In genomic region chr19:6092329-6093286, GRCh38 we compare ENCODE assay signal across 8 cellular contexts. TPM values are rescaled to one million over a fixed set of nuclear protein-coding genes. Genes with fewer than 3 reads are reported as not detected.
DNase-seq lines count a peak whose midpoint lies in the region; ATAC-seq, FAIRE-seq and TF ChIP-seq lines count a peak whose summit lies in the region.

No MANE protein-coding gene starts in this region.

- POLR2A ChIA-PET in A549 (lab: Yijun Ruan, JAX), result interaction anchor here (0.6 to 0.8 kb wide), 2 partner anchors 13 to 19 kb away, joined by 3 to 5 read pairs; no protein-coding TSS in a partner anchor

- H3K4me3 ChIP-seq in A549, result peak overlapping the region; percentile 36
- peak overlapping the region; percentile 43 for H3K4me3 ChIP-seq in HUES48 (ENCODE audit: low read depth, low read length)

- TF ChIP-seq EP300 in A549 (IDR thresholded peaks at IDR 0.05), result no peak

- H3K9me3 ChIP-seq in A549 (no peaks in the 10 kb centered on the region), HUES48 (ENCODE audit: control insufficient read depth, insufficient read depth, low read length) (no peaks in the 10 kb centered on the region)

- H3K36me3 ChIP-seq in HUES48 (ENCODE audit: control insufficient read depth, insufficient read depth, low read length), result no peaks in the 10 kb centered on the region

- H3K27ac ChIP-seq in A549, result peak overlapping the region; percentile 76 to 89
- no peak overlapping the region for H3K27ac ChIP-seq in HUES48 (ENCODE audit: low read depth, low read length)

- peaks cover 14% of the 10 kb centered on the region for H3K27me3 ChIP-seq in HUES48 (ENCODE audit: control insufficient read depth, insufficient read depth, low read length)

- CTCF ChIA-PET in A549 (lab: Yijun Ruan, JAX), result interaction anchor here (0.6 to 1.4 kb wide), 3 partner anchors 33 to 45 kb away, joined by 3 to 6 read pairs (median 3); no protein-coding TSS in a partner anchor

- TF ChIP-seq POLR2A in A549 (IDR thresholded peaks at IDR 0.05; ENCODE audit: low read length), result no peak

- no peak for TF ChIP-seq RAD21 in A549 (conservative IDR thresholded peaks at IDR 0.05 in 1 of 2, IDR thresholded peaks at IDR 0.05 in 1 of 2)

- H3K4me2 ChIP-seq in A549, result peak overlapping the region; percentile 97

- WGBS in A549 (ENCODE audit: missing lambda C conversion rate), result 59% methylated on average over 31 of the region's 40 CpGs

- FAIRE-seq in A549 (lab: Jason Lieb, UNC), result no peak

- no peak overlapping the region for H3K9ac ChIP-seq in HUES48 (ENCODE audit: low read depth, low read length)

- ATAC-seq in A549 (peak; percentile 87 to 92), omental fat pad (ENCODE audit: low FRiP score) (peak; percentile 75), HG03469 (IDR thresholded peaks at IDR 0.05; ENCODE audit: unreplicated experiment) (no peak)

- TF ChIP-seq CTCF in A549 (IDR thresholded peaks at IDR 0.05), result no peak
- no peak for TF ChIP-seq CTCF in omental fat pad (IDR thresholded peaks at IDR 0.05)

- H3K4me1 ChIP-seq in A549 (peaks cover 33% of the 10 kb centered on the region), HUES48 (ENCODE audit: control insufficient read depth, insufficient read depth, low read length) (peaks cover 12% of the 10 kb centered on the region)

- DNase-seq in A549 (ENCODE audit: low read depth in 1 of 2, low spot score in 1 of 2) (peak; percentile 50 to 77), SW480 (ENCODE audit: low spot score) (peak; percentile 88), head of caudate nucleus (peak; percentile 35 to 90 (median 66)), omental fat pad (ENCODE audit: low spot score) (no peak), cerebellar cortex (ENCODE audit: low spot score) (no peak), NCI-H446 treated with DMSO at 0.1 percent for 48 hours (lab: John Stamatoyannopoulos, UW) (no peak)

- intact Hi-C loops in head of caudate nucleus (cut with DNase I), result no loop called here

TF ChIP-seq in A549, 52 proteins besides CTCF, POLR2A, EP300 and RAD21:
- TF ChIP-seq, protein P1, sequence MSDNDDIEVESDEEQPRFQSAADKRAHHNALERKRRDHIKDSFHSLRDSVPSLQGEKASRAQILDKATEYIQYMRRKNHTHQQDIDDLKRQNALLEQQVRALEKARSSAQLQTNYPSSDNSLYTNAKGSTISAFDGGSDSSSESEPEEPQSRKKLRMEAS (IDR thresholded peaks at IDR 0.05), result peak; percentile 72
- TF ChIP-seq CBX8 (IDR thresholded peaks at IDR 0.05), result no peak
- TF ChIP-seq POLR2AphosphoS2 (conservative IDR thresholded peaks at IDR 0.05; ENCODE audit: low read length), result no peak
- no peak for TF ChIP-seq RARB (CRISPR knock-in tag; IDR thresholded peaks at IDR 0.05)
- no peak for TF ChIP-seq CBX2 (IDR thresholded peaks at IDR 0.05; ENCODE audit: borderline replicate concordance, low read depth)
- peak; percentile 17; the same call in 1 of the 2 replicates for TF ChIP-seq E2F6 (IDR thresholded peaks at IDR 0.05; ENCODE audit: borderline replicate concordance, low read depth)
- peak; percentile 59; the same call in 1 of the 2 replicates for TF ChIP-seq MYC (IDR thresholded peaks at IDR 0.05; ENCODE audit: borderline replicate concordance, low read length)
- peak; percentile 2 for TF ChIP-seq MAFK (IDR thresholded peaks at IDR 0.05; ENCODE audit: partially characterized antibody)
- no peak for TF ChIP-seq MAZ (IDR thresholded peaks at IDR 0.05; ENCODE audit: borderline replicate concordance, low read depth, low read length)
- no peak for TF ChIP-seq FOSL2 (IDR thresholded peaks at IDR 0.05)
- TF ChIP-seq FOSL2 (CRISPR knock-in tag; IDR thresholded peaks at IDR 0.05), result peak; percentile 32
- no peak for TF ChIP-seq CHD4 (IDR thresholded peaks at IDR 0.05; ENCODE audit: borderline replicate concordance)
- no peak for TF ChIP-seq CHD2 (IDR thresholded peaks at IDR 0.05; ENCODE audit: low read length, partially characterized antibody)

RNA-seq across cellular contexts. Expression of gene RFX2, which starts 17.7 kb away (rescaled TPM):
- polyA plus RNA-seq in A549 (2011; rRNA removed) (3.9 and 4.0 TPM in 2 replicates), A549 (2017; fragmentation: RNase III; extraction: RNeasy Plus Mini Kit Qiagen cat#74134 plus additional on column Dnase treatment) (3.7 to 4.9 TPM (median 4.3 TPM) in 3 replicates)
- 6.9 and 8.4 TPM in 2 replicates for polyA plus RNA-seq in A549 (2012; cell fraction: cytosol; rRNA removed)
- 14.7 and 16.9 TPM in 2 replicates for polyA plus RNA-seq in A549 (2012; cell fraction: nucleus; rRNA removed)
- polyA minus RNA-seq in A549 (2011; rRNA and poly(A)+ RNA removed), result 9.3 and 14.3 TPM in 2 replicates
- 10 to 100 TPM in 3 of 4 donors, 1 to 10 TPM in 1; 8.1 to 93.0 (median 20.4) TPM for total RNA-seq in omental fat pad

RNA-seq across cellular contexts. Expression of gene ACSBG2, which starts 42.9 kb away (rescaled TPM):
- polyA plus RNA-seq in A549 (2011; rRNA removed), result not detected in 2 replicates
- not detected in 2 replicates for polyA plus RNA-seq in A549 (2012; cell fraction: cytosol; rRNA removed)
- not detected in 2 replicates for polyA plus RNA-seq in A549 (2012; cell fraction: nucleus; rRNA removed)
- not detected in 3 replicates for polyA plus RNA-seq in A549 (2017; fragmentation: RNase III; extraction: RNeasy Plus Mini Kit Qiagen cat#74134 plus additional on column Dnase treatment)
- polyA minus RNA-seq in A549 (2011; rRNA and poly(A)+ RNA removed), result not detected in 2 replicates
- not detected for total RNA-seq in omental fat pad

Comparison
In these comparisons a context has a peak if more than half of its experiments do, and no peak if none do; other contexts are left out.
1. DNase-seq: peak in A549 (2 of 2), SW480 (single experiment) and head of caudate nucleus (42 of 42); none in omental fat pad (single experiment), cerebellar cortex (single experiment) and NCI-H446 treated with DMSO at 0.1 percent for 48 hours (single experiment).